In genomic region chr1:164588388-164589341, GRCh38 we compare ENCODE assay signal across 7 cellular contexts. TPM values are rescaled to one million over a fixed set of nuclear protein-coding genes. Genes with fewer than 3 reads are reported as not detected.
DNase-seq lines count a peak whose midpoint lies in the region; ATAC-seq and TF ChIP-seq lines count a peak whose summit lies in the region.

No MANE protein-coding gene starts in this region.

- no peak for TF ChIP-seq POLR2A in thyroid gland (IDR thresholded peaks at IDR 0.05)

- H3K9me3 ChIP-seq in thyroid gland: no peaks in the 10 kb centered on the region

- CTCF ChIA-PET in GM10248 (lab: Yijun Ruan, JAX): interaction anchor here (0.7 kb wide), 1 partner anchor 17 kb away, joined by 3 read pairs; no protein-coding TSS in a partner anchor

- H3K27ac ChIP-seq in thyroid gland: peak overlapping the region; percentile 79 to 85 (median 80)

- POLR2A ChIA-PET in GM10248 (lab: Yijun Ruan, JAX): no interaction called here

- no peaks in the 10 kb centered on the region for H3K36me3 ChIP-seq in thyroid gland

- no peaks in the 10 kb centered on the region for H3K27me3 ChIP-seq in thyroid gland

- intact Hi-C loops in thyroid gland (cut with DNase I): no loop called here

- TF ChIP-seq CTCF in thyroid gland (IDR thresholded peaks at IDR 0.05): no peak
- TF ChIP-seq CTCF in GM10248 (IDR thresholded peaks at IDR 0.05; ENCODE audit: control extremely low read depth, extremely low read depth, low read depth, missing control alignments): no peak

- 14 to 16% methylated on average over 19 of the region's 19 CpGs for WGBS in thyroid gland, 2 donors

- H3K4me1 ChIP-seq in thyroid gland: peaks cover 69% of the 10 kb centered on the region in 2 donors

- peak; percentile 77 for DNase-seq in M059J (ENCODE audit: low read depth)
- peak; percentile 20 for DNase-seq in cerebellar cortex (ENCODE audit: low spot score)
- DNase-seq in left lobe of liver (ENCODE audit: low spot score): peak; percentile 56
- DNase-seq in thyroid gland: peak; percentile 85 to 87
- DNase-seq in GM10248 (ENCODE audit: extremely low spot score): no peak

- peak; percentile 47 for ATAC-seq in left lobe of liver
- ATAC-seq in HG03378 (IDR thresholded peaks at IDR 0.05; ENCODE audit: unreplicated experiment): no peak
- no peak for ATAC-seq in GM18907 (IDR thresholded peaks at IDR 0.05; ENCODE audit: unreplicated experiment)

- no peak overlapping the region for H3K4me3 ChIP-seq in thyroid gland (replicated peaks in 1 of 3)

RNA-seq across cellular contexts. Expression of gene PBX1, which starts 29.7 kb away (rescaled TPM):
- total RNA-seq in M059J (2014; rRNA removed; shearing (Covaris generic)): 20.1 and 20.2 TPM in 2 replicates
- 9.5 TPM for total RNA-seq in left lobe of liver
- total RNA-seq in thyroid gland: 100 to 1,000 TPM in 2 of 4 donors, 10 to 100 TPM in 2; 79.0 to 159 (median 102) TPM
